ENCODE assay signal across 1 cellular context in genomic region chrX:106999002-106999975, GRCh38.
TF ChIP-seq lines count a peak whose summit lies in the region.

No MANE protein-coding gene starts in this region.

TF ChIP-seq in GM23338, 12 proteins besides CTCF, POLR2A, EP300 and RAD21 (continued from another document):
- no peak for TF ChIP-seq REST (IDR thresholded peaks at IDR 0.05; ENCODE audit: unreplicated experiment)
- no peak for TF ChIP-seq POLR2AphosphoS5 (IDR thresholded peaks at IDR 0.05; ENCODE audit: low read depth)
- no peak for TF ChIP-seq STAT1 (IDR thresholded peaks at IDR 0.05; ENCODE audit: unreplicated experiment)
- no peak for TF ChIP-seq ZNF331 (CRISPR knock-in tag; IDR thresholded peaks at IDR 0.05; ENCODE audit: low read depth)
- no peak for TF ChIP-seq CREB1 (CRISPR knock-in tag; IDR thresholded peaks at IDR 0.05; ENCODE audit: low read depth)
- TF ChIP-seq EZH2 (IDR thresholded peaks at IDR 0.05; ENCODE audit: low read depth, unreplicated experiment), result no peak
- TF ChIP-seq, protein P1, sequence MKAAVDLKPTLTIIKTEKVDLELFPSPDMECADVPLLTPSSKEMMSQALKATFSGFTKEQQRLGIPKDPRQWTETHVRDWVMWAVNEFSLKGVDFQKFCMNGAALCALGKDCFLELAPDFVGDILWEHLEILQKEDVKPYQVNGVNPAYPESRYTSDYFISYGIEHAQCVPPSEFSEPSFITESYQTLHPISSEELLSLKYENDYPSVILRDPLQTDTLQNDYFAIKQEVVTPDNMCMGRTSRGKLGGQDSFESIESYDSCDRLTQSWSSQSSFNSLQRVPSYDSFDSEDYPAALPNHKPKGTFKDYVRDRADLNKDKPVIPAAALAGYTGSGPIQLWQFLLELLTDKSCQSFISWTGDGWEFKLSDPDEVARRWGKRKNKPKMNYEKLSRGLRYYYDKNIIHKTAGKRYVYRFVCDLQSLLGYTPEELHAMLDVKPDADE (IDR thresholded peaks at IDR 0.05), result no peak
- TF ChIP-seq EZH2phosphoT487 (IDR thresholded peaks at IDR 0.05; ENCODE audit: unreplicated experiment), result no peak
